1 cellular context compared by ENCODE assay signal in genomic region chr11:115974703-115975102, GRCh38.
TF ChIP-seq lines count a peak whose summit lies in the region.

No MANE protein-coding gene starts in this region.

TF ChIP-seq in GM23338, 12 proteins besides CTCF, POLR2A, EP300 and RAD21 (continued from another document):
- no peak for TF ChIP-seq ZNF462 (CRISPR knock-in tag; IDR thresholded peaks at IDR 0.05)
- TF ChIP-seq ZNF114 (CRISPR knock-in tag; IDR thresholded peaks at IDR 0.05) = no peak
- no peak for TF ChIP-seq NANOG (IDR thresholded peaks at IDR 0.05; ENCODE audit: borderline replicate concordance)
- no peak for TF ChIP-seq REST (IDR thresholded peaks at IDR 0.05; ENCODE audit: unreplicated experiment)
- TF ChIP-seq, protein P1, sequence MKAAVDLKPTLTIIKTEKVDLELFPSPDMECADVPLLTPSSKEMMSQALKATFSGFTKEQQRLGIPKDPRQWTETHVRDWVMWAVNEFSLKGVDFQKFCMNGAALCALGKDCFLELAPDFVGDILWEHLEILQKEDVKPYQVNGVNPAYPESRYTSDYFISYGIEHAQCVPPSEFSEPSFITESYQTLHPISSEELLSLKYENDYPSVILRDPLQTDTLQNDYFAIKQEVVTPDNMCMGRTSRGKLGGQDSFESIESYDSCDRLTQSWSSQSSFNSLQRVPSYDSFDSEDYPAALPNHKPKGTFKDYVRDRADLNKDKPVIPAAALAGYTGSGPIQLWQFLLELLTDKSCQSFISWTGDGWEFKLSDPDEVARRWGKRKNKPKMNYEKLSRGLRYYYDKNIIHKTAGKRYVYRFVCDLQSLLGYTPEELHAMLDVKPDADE (IDR thresholded peaks at IDR 0.05) = no peak
TF ChIP-seq in GM23338: peak in this region for 0.
